ENCODE assay signal across 9 cellular contexts in the genomic region with DNA sequence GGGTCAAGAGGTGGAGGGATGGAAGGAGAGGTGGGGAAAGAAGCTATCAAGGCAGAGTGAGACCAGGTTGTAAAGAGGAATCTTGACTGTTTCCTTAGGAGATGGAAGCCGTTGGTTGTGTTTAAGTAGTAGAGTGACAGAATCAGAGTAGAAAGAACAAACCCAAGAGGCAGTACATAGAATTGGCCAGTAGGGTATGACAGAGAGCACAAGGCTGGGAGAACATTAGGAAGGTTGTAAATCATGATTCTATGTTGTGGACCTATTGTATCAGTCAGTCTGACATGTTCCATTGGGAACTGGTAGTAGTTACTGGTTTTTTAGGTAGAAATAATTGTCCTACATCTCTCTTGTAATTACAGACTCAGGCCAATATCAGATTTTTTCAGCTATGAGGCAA.
DNase-seq lines count a peak whose midpoint lies in the region; ATAC-seq and TF ChIP-seq lines count a peak whose summit lies in the region.
"Had no signal": no experiment of that assay in that cellular context is flagged by ENCODE, and none has a peak within 500 bp of the region (broad histone marks: within the 10 kb centered on the region; RNA-seq: fewer than 3 reads in every experiment).

No MANE protein-coding gene starts in this region.

- H3K27ac ChIP-seq in esophagus squamous epithelium: no peak overlapping the region
- no peak overlapping the region for H3K27ac ChIP-seq in spleen
- H3K27ac ChIP-seq: BLaER1 had no signal

- H3K4me3 ChIP-seq in esophagus squamous epithelium (no peak overlapping the region), spleen (no peak overlapping the region)
- H3K4me3 ChIP-seq: BLaER1 had no signal

- DNase-seq in DMS153 treated with DMSO at 0.1 percent for 48 hours (lab: John Stamatoyannopoulos, UW; ENCODE audit: unreplicated experiment): peak; percentile 5
- DNase-seq in DMS153 (lab: John Stamatoyannopoulos, UW): no peak
- peak; percentile 78 for DNase-seq in NCI-H82 (lab: John Stamatoyannopoulos, UW)
- DNase-seq in esophagus squamous epithelium (lab: John Stamatoyannopoulos, UW): no peak
- DNase-seq in spleen: no peak
- no peak for DNase-seq in cerebellar nuclear complex (lab: John Stamatoyannopoulos, UW)

- H3K36me3 ChIP-seq in esophagus squamous epithelium (no peaks in the 10 kb centered on the region), spleen (no peaks in the 10 kb centered on the region)
- H3K36me3 ChIP-seq: BLaER1 had no signal

- H3K4me1 ChIP-seq in esophagus squamous epithelium (peaks cover 0 to 4% (median under 1%) of the 10 kb centered on the region in 3 donors), spleen (no peaks in the 10 kb centered on the region)

- peak; percentile 91 for ATAC-seq in HG02870 (IDR thresholded peaks at IDR 0.05; ENCODE audit: unreplicated experiment)
- ATAC-seq in GM21737 (IDR thresholded peaks at IDR 0.05; ENCODE audit: unreplicated experiment): no peak

- no peaks in the 10 kb centered on the region for H3K27me3 ChIP-seq in esophagus squamous epithelium
- H3K27me3 ChIP-seq in spleen (replicated peaks in 1 of 7): peaks cover 0 to 22% (median 0%) of the 10 kb centered on the region in 7 donors
- H3K27me3 ChIP-seq: BLaER1 had no signal

- TF ChIP-seq POLR2A in esophagus squamous epithelium (IDR thresholded peaks at IDR 0.05) (no peak), spleen (IDR thresholded peaks at IDR 0.05) (no peak)

- 40 to 59% methylated on average over 1 of the region's 1 CpG for WGBS in esophagus squamous epithelium, 2 donors
- 21 to 69% (median 39%) methylated on average over 1 of the region's 1 CpG for WGBS in spleen, 5 donors

- H3K9me3 ChIP-seq in esophagus squamous epithelium: no peaks in the 10 kb centered on the region
- H3K9me3 ChIP-seq in spleen: no peaks in the 10 kb centered on the region
- H3K9me3 ChIP-seq: BLaER1 had no signal

- intact Hi-C loops in esophagus squamous epithelium (cut with DNase I): no loop called here
- intact Hi-C loops in spleen (cut with DNase I; ENCODE audit: low total_unique reads): no loop called here

- TF ChIP-seq CTCF in esophagus squamous epithelium (IDR thresholded peaks at IDR 0.05): peak; percentile 21 to 82 (median 54)
- peak in 10 of 11 experiments; percentile 22 to 66 (median 56) for TF ChIP-seq CTCF in spleen (IDR thresholded peaks at IDR 0.05 in 8 of 11, conservative IDR thresholded peaks at IDR 0.05 in 3 of 11)

Comparison
In these comparisons a context has a peak if more than half of its experiments do, and no peak if none do; other contexts are left out.
1. DNase-seq: peak in DMS153 treated with DMSO at 0.1 percent for 48 hours (single experiment) and NCI-H82 (single experiment); none in DMS153 (single experiment), esophagus squamous epithelium (single experiment), spleen (single experiment) and cerebellar nuclear complex (0 of 2).